15 cellular contexts compared by ENCODE assay signal in genomic region chr1:90963651-90964050, GRCh38.
"Had no signal": no experiment of that assay in that cellular context is flagged by ENCODE, and none has a peak within 500 bp of the region (broad histone marks: within the 10 kb centered on the region; RNA-seq: fewer than 3 reads in every experiment).

No MANE protein-coding gene starts in this region.

- H3K9me3 ChIP-seq: left lung, tibial nerve, uterus had no signal

- H3K9ac ChIP-seq: parathyroid adenoma had no signal

- H3K9me3 Mint-ChIP-seq: activated T-cell treated with anti-CD3 and anti-CD28 coated beads, Interleukin-2, amount 50 U/mL, for 72 hours; naive B cell had no signal

- H3K27ac ChIP-seq: left lung, parathyroid adenoma, tibial nerve, uterus had no signal

- H3K36me3 ChIP-seq: left lung, uterus had no signal

- H3K27ac Mint-ChIP-seq: activated CD8-positive, alpha-beta T cell treated with anti-CD3 and anti-CD28 coated beads for 36 hours; activated naive CD4-positive, alpha-beta T cell treated with anti-CD3 and anti-CD28 coated beads, Interleukin-2, amount 50 U/mL, for 72 hours; T-helper 17 cell had no signal

- H3K4me3 Mint-ChIP-seq: activated CD8-positive, alpha-beta T cell treated with anti-CD3 and anti-CD28 coated beads for 36 hours; activated T-cell treated with anti-CD3 and anti-CD28 coated beads, Interleukin-2, amount 50 U/mL, for 72 hours; naive B cell; T-helper 17 cell had no signal

- ATAC-seq: activated CD8-positive, alpha-beta T cell treated with anti-CD3 and anti-CD28 coated beads for 36 hours; activated naive CD4-positive, alpha-beta T cell treated with anti-CD3 and anti-CD28 coated beads, Interleukin-2, amount 50 U/mL, for 72 hours; activated T-cell treated with anti-CD3 and anti-CD28 coated beads, Interleukin-2, amount 50 U/mL, for 72 hours had no signal

- H3K27me3 Mint-ChIP-seq: activated CD8-positive, alpha-beta T cell treated with anti-CD3 and anti-CD28 coated beads for 36 hours; naive B cell; T-helper 17 cell had no signal

- H3K4me3 ChIP-seq: left lung, tibial nerve, uterus had no signal

- DNase-seq: activated CD4-positive, alpha-beta T cell treated with anti-CD3 and anti-CD28 coated beads for 4 hours; activated CD8-positive, alpha-beta T cell treated with anti-CD3 and anti-CD28 coated beads for 36 hours; activated gamma-delta T cell; activated T-cell treated with anti-CD3 and anti-CD28 coated beads, Interleukin-2, amount 50 U/mL, for 72 hours; islet precursor cell; left lung; mammary epithelial cell; naive B cell; retina; stimulated activated CD4-positive, alpha-beta T cell treated with anti-CD3 and anti-CD28 coated beads, Interleukin-4, amount 100 ng/mL, for 1 hour; T-helper 17 cell; uterus had no signal

- H3K36me3 Mint-ChIP-seq: naive B cell had no signal

- H3K27me3 ChIP-seq: left lung, tibial nerve, uterus had no signal

- H3K4me1 ChIP-seq: parathyroid adenoma had no signal
